ENCODE assay signal across 10 cellular contexts in genomic region chr9:34990908-34991832, GRCh38. TPM values are rescaled to one million over a fixed set of nuclear protein-coding genes. Genes with fewer than 3 reads are reported as not detected.
DNase-seq lines count a peak whose midpoint lies in the region; ATAC-seq and TF ChIP-seq lines count a peak whose summit lies in the region.
"Had no signal": no experiment of that assay in that cellular context is flagged by ENCODE, and none has a peak within 500 bp of the region (broad histone marks: within the 10 kb centered on the region; RNA-seq: fewer than 3 reads in every experiment).

No MANE protein-coding gene starts in this region.

- DNase-seq in heart left ventricle, result peak in 3 of 5 donors; percentile 38 to 65 (median 57)
- DNase-seq in Right ventricle myocardium inferior (ENCODE audit: missing footprints), result no peak
- peak in 3 of 61 donors; percentile 20 to 35 (median 27) for DNase-seq in caudate nucleus (lab: John Stamatoyannopoulos, UW)
- peak; percentile 28 to 30 for DNase-seq in uterus
- DNase-seq in NCI-H1436 (lab: John Stamatoyannopoulos, UW), result no peak
- DNase-seq in activated CD4-positive, CD25-positive, alpha-beta regulatory T cell treated with anti-CD3 and anti-CD28 coated beads, Interleukin-2, amount 50 U/mL, for 72 hours, result no peak
- no peak for DNase-seq in pons (ENCODE audit: low spot score)
- DNase-seq: activated CD4-positive, alpha-beta T cell treated with anti-CD3 and anti-CD28 coated beads for 1 hour had no signal

- ATAC-seq in heart left ventricle, result no peak
- ATAC-seq in Right ventricle myocardium inferior, result no peak

- 49 to 67% (median 58%) methylated on average over 12 to 15 of the region's 15 CpGs for WGBS in heart left ventricle, 4 donors

- TF ChIP-seq POLR2A in heart left ventricle (IDR thresholded peaks at IDR 0.05), result no peak
- TF ChIP-seq POLR2A in uterus (IDR thresholded peaks at IDR 0.05), result no peak

- peak overlapping the region in 11 of 12 donors; percentile 89 to 99 (median 97) for H3K27ac ChIP-seq in heart left ventricle
- peak overlapping the region; percentile 13 for H3K27ac ChIP-seq in caudate nucleus (ENCODE audit: low read depth, low read length)
- peak overlapping the region; percentile 99 for H3K27ac ChIP-seq in muscle layer of duodenum (ENCODE audit: low read length)
- H3K27ac ChIP-seq in uterus, result peak overlapping the region; percentile 90 to 100

- H3K4me1 ChIP-seq in heart left ventricle (peaks cover 8 to 73% (median 63%) of the 10 kb centered on the region in 12 donors), muscle layer of duodenum (ENCODE audit: control insufficient read depth in 1 of 2, insufficient read depth in 2 of 2, low read length in 2 of 2) (peaks cover 37 to 55% of the 10 kb centered on the region in 2 donors), uterus (peaks cover 6 to 31% of the 10 kb centered on the region in 2 donors)

- peaks cover 0 to 9% (median 2%) of the 10 kb centered on the region in 9 donors for H3K36me3 ChIP-seq in heart left ventricle
- peaks cover 7 to 9% of the 10 kb centered on the region in 2 donors for H3K36me3 ChIP-seq in muscle layer of duodenum (ENCODE audit: control insufficient read depth in 1 of 2, insufficient read depth in 2 of 2, low read length in 2 of 2)
- H3K36me3 ChIP-seq in uterus, result no peaks in the 10 kb centered on the region
- H3K36me3 ChIP-seq: HAP-1 had no signal

- H3K4me3 ChIP-seq in heart left ventricle (peak overlapping the region in 10 of 12 donors; percentile 68 to 98 (median 86)), muscle layer of duodenum (ENCODE audit: low read depth in 1 of 2, low read length in 2 of 2) (peak overlapping the region; percentile 55 to 80), uterus (peak overlapping the region; percentile 84 to 99)

- intact Hi-C loops in heart left ventricle (cut with DNase I) (loop anchor here in 2 of 10 donors (5.0 kb wide), 1 partner anchor 81 kb away; the partner anchor contains the start of gene VCP (in 2 of the 2)), Right ventricle myocardium inferior (cut with DNase I) (loop anchor here (5.0 kb wide), 1 partner anchor 324 kb away; a partner anchor contains a TSS), uterus (cut with DNase I; ENCODE audit: low total_unique reads) (no loop called here)

- H3K9me3 ChIP-seq in heart left ventricle, result no peaks in the 10 kb centered on the region
- H3K9me3 ChIP-seq in muscle layer of duodenum (ENCODE audit: control insufficient read depth in 1 of 2, low read length in 2 of 2), result no peaks in the 10 kb centered on the region
- H3K9me3 ChIP-seq in uterus, result no peaks in the 10 kb centered on the region
- H3K9me3 ChIP-seq: HAP-1 had no signal

- TF ChIP-seq CTCF in heart left ventricle (IDR thresholded peaks at IDR 0.05) (no peak), uterus (IDR thresholded peaks at IDR 0.05) (no peak)

- H3K27me3 ChIP-seq in heart left ventricle (no peaks in the 10 kb centered on the region), muscle layer of duodenum (ENCODE audit: low read depth, low read length) (no peaks in the 10 kb centered on the region), uterus (no peaks in the 10 kb centered on the region)

RNA-seq across cellular contexts. Expression of gene DNAJB5, which starts 1.6 kb away (rescaled TPM):
- total RNA-seq in heart left ventricle (100 to 1,000 TPM in 3 of 9 donors, 10 to 100 TPM in 6; 33.6 to 134 (median 88.5) TPM), Right ventricle myocardium inferior (66.5 TPM), uterus (10 to 100 TPM in 3 of 4 donors, 1 to 10 TPM in 1; 9.7 to 45.0 (median 25.1) TPM)
- 100 to 1,000 TPM in 1 of 2 donors, 10 to 100 TPM in 1; 75.5 to 166 TPM for polyA plus RNA-seq in heart left ventricle

RNA-seq across cellular contexts. Expression of gene PHF24, which starts 33.1 kb away (rescaled TPM):
- total RNA-seq in heart left ventricle, result 1 to 10 TPM in 1 of 9 donors, under 1 TPM in 7, not detected in 1; 0.07 to 2.2 (median 0.35) TPM
- under 1 TPM; 0.06 to 0.11 TPM for polyA plus RNA-seq in heart left ventricle
- total RNA-seq in Right ventricle myocardium inferior, result 0.22 TPM
- total RNA-seq in uterus, result 1 to 10 TPM in 1 of 4 donors, under 1 TPM in 3; under 0.01 to 1.5 (median 0.81) TPM

Comparison
In these comparisons a context has a peak if more than half of its experiments do, and no peak if none do; other contexts are left out.
1. DNase-seq: peak in heart left ventricle (3 of 5) and uterus (2 of 2); none in Right ventricle myocardium inferior (single experiment), NCI-H1436 (single experiment), activated CD4-positive, CD25-positive, alpha-beta regulatory T cell treated with anti-CD3 and anti-CD28 coated beads, Interleukin-2, amount 50 U/mL, for 72 hours (single experiment) and pons (single experiment).
2. H3K27ac ChIP-seq: peak in every context shown above with its lines; median percentile 99 in muscle layer of duodenum; 97 in heart left ventricle; 95 in uterus; 13 in caudate nucleus.
3. Peak in every context shown above with its lines, with median percentiles within 50 percentile points of each other: H3K4me3 ChIP-seq.